Comparison of ENCODE assay signal across 1 cellular context in the genomic region with DNA sequence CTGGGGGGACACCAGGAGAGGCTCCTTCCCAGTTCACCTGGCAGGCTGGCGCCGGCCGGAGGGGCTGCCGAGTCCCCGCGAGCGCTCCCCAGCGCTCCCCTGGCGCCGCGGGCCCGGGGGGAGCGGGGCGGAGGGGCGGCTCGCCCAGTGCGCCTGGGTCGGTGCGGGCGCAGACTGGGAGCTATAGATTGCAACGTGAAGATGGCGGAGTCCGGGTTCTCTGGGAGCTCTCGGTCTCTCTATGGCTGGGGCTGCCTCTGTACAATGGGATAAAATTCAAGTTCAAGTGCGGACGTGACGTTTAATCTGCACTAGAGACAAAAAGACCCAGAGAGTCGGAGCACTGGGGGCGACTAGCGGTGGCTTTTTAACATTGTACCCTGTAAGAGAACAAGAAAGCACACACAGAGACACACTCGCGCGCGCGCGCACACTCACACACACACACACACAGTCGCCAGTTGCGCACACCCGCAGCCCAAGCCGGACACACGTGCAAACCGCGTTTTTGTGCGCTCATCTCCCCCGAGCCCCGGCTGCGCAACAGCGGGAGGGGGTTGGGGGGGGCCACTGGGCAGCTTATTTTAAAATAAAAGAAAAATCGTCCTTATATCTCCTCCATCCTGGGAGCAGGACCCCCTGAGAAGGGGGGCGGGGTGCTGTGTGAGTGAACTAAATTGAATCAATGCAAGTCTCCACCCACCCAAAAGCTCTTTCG.
A peak's percentile ranks its signal among the peaks of the same experiment; 100 is the strongest.
TF ChIP-seq lines count a peak whose summit lies in the region.

A gene (minus strand): TSS at position 247 of the 718 bp plus-strand sequence. CDS start 979 bp downstream, outside the sequence.

TF ChIP-seq in HepG2, 621 proteins besides CTCF, POLR2A, EP300 and RAD21 (continued from another document):
- TF ChIP-seq, protein P1, sequence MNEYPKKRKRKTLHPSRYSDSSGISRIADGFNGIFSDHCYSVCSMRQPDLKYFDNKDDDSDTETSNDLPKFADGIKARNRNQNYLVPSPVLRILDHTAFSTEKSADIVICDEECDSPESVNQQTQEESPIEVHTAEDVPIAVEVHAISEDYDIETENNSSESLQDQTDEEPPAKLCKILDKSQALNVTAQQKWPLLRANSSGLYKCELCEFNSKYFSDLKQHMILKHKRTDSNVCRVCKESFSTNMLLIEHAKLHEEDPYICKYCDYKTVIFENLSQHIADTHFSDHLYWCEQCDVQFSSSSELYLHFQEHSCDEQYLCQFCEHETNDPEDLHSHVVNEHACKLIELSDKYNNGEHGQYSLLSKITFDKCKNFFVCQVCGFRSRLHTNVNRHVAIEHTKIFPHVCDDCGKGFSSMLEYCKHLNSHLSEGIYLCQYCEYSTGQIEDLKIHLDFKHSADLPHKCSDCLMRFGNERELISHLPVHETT (CRISPR knock-in tag; conservative IDR thresholded peaks at IDR 0.05): no peak
- TF ChIP-seq ZNF232 (CRISPR knock-in tag; IDR thresholded peaks at IDR 0.05; ENCODE audit: borderline replicate concordance) (no peak), TBX2 (CRISPR knock-in tag; IDR thresholded peaks at IDR 0.05; ENCODE audit: borderline replicate concordance) (no peak), SOX13 (IDR thresholded peaks at IDR 0.05) (no peak), SOX13 (CRISPR knock-in tag; conservative IDR thresholded peaks at IDR 0.05 in 1 of 2, IDR thresholded peaks at IDR 0.05 in 1 of 2) (0 out of 4 replicates have a peak, but pooled peaks of 1 of the 2 experiments have one; percentile 18), ZMYM3 (CRISPR knock-in tag; IDR thresholded peaks at IDR 0.05) (no peak), ARNT2 (CRISPR knock-in tag; IDR thresholded peaks at IDR 0.05; ENCODE audit: low read depth) (no peak)
- TF ChIP-seq, protein P2, sequence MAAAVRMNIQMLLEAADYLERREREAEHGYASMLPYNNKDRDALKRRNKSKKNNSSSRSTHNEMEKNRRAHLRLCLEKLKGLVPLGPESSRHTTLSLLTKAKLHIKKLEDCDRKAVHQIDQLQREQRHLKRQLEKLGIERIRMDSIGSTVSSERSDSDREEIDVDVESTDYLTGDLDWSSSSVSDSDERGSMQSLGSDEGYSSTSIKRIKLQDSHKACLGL (CRISPR knock-in tag; IDR thresholded peaks at IDR 0.05): no peak
- TF ChIP-seq, protein P3, sequence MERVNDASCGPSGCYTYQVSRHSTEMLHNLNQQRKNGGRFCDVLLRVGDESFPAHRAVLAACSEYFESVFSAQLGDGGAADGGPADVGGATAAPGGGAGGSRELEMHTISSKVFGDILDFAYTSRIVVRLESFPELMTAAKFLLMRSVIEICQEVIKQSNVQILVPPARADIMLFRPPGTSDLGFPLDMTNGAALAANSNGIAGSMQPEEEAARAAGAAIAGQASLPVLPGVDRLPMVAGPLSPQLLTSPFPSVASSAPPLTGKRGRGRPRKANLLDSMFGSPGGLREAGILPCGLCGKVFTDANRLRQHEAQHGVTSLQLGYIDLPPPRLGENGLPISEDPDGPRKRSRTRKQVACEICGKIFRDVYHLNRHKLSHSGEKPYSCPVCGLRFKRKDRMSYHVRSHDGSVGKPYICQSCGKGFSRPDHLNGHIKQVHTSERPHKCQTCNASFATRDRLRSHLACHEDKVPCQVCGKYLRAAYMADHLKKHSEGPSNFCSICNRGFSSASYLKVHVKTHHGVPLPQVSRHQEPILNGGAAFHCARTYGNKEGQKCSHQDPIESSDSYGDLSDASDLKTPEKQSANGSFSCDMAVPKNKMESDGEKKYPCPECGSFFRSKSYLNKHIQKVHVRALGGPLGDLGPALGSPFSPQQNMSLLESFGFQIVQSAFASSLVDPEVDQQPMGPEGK (CRISPR knock-in tag; IDR thresholded peaks at IDR 0.05): 0 out of 2 replicates have a peak, but pooled peaks have one; percentile 30
- TF ChIP-seq, protein P4, sequence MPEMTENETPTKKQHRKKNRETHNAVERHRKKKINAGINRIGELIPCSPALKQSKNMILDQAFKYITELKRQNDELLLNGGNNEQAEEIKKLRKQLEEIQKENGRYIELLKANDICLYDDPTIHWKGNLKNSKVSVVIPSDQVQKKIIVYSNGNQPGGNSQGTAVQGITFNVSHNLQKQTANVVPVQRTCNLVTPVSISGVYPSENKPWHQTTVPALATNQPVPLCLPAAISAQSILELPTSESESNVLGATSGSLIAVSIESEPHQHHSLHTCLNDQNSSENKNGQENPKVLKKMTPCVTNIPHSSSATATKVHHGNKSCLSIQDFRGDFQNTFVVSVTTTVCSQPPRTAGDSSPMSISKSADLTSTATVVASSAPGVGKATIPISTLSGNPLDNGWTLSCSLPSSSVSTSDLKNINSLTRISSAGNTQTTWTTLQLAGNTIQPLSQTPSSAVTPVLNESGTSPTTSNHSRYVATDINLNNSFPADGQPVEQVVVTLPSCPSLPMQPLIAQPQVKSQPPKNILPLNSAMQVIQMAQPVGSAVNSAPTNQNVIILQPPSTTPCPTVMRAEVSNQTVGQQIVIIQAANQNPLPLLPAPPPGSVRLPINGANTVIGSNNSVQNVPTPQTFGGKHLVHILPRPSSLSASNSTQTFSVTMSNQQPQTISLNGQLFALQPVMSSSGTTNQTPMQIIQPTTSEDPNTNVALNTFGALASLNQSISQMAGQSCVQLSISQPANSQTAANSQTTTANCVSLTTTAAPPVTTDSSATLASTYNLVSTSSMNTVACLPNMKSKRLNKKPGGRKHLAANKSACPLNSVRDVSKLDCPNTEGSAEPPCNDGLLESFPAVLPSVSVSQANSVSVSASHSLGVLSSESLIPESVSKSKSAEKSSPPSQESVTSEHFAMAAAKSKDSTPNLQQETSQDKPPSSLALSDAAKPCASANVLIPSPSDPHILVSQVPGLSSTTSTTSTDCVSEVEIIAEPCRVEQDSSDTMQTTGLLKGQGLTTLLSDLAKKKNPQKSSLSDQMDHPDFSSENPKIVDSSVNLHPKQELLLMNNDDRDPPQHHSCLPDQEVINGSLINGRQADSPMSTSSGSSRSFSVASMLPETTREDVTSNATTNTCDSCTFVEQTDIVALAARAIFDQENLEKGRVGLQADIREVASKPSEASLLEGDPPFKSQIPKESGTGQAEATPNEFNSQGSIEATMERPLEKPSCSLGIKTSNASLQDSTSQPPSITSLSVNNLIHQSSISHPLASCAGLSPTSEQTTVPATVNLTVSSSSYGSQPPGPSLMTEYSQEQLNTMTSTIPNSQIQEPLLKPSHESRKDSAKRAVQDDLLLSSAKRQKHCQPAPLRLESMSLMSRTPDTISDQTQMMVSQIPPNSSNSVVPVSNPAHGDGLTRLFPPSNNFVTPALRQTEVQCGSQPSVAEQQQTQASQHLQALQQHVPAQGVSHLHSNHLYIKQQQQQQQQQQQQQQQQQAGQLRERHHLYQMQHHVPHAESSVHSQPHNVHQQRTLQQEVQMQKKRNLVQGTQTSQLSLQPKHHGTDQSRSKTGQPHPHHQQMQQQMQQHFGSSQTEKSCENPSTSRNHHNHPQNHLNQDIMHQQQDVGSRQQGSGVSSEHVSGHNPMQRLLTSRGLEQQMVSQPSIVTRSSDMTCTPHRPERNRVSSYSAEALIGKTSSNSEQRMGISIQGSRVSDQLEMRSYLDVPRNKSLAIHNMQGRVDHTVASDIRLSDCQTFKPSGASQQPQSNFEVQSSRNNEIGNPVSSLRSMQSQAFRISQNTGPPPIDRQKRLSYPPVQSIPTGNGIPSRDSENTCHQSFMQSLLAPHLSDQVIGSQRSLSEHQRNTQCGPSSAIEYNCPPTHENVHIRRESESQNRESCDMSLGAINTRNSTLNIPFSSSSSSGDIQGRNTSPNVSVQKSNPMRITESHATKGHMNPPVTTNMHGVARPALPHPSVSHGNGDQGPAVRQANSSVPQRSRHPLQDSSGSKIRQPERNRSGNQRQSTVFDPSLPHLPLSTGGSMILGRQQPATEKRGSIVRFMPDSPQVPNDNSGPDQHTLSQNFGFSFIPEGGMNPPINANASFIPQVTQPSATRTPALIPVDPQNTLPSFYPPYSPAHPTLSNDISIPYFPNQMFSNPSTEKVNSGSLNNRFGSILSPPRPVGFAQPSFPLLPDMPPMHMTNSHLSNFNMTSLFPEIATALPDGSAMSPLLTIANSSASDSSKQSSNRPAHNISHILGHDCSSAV (CRISPR knock-in tag; IDR thresholded peaks at IDR 0.05; ENCODE audit: borderline replicate concordance): no peak
- TF ChIP-seq, protein P5, sequence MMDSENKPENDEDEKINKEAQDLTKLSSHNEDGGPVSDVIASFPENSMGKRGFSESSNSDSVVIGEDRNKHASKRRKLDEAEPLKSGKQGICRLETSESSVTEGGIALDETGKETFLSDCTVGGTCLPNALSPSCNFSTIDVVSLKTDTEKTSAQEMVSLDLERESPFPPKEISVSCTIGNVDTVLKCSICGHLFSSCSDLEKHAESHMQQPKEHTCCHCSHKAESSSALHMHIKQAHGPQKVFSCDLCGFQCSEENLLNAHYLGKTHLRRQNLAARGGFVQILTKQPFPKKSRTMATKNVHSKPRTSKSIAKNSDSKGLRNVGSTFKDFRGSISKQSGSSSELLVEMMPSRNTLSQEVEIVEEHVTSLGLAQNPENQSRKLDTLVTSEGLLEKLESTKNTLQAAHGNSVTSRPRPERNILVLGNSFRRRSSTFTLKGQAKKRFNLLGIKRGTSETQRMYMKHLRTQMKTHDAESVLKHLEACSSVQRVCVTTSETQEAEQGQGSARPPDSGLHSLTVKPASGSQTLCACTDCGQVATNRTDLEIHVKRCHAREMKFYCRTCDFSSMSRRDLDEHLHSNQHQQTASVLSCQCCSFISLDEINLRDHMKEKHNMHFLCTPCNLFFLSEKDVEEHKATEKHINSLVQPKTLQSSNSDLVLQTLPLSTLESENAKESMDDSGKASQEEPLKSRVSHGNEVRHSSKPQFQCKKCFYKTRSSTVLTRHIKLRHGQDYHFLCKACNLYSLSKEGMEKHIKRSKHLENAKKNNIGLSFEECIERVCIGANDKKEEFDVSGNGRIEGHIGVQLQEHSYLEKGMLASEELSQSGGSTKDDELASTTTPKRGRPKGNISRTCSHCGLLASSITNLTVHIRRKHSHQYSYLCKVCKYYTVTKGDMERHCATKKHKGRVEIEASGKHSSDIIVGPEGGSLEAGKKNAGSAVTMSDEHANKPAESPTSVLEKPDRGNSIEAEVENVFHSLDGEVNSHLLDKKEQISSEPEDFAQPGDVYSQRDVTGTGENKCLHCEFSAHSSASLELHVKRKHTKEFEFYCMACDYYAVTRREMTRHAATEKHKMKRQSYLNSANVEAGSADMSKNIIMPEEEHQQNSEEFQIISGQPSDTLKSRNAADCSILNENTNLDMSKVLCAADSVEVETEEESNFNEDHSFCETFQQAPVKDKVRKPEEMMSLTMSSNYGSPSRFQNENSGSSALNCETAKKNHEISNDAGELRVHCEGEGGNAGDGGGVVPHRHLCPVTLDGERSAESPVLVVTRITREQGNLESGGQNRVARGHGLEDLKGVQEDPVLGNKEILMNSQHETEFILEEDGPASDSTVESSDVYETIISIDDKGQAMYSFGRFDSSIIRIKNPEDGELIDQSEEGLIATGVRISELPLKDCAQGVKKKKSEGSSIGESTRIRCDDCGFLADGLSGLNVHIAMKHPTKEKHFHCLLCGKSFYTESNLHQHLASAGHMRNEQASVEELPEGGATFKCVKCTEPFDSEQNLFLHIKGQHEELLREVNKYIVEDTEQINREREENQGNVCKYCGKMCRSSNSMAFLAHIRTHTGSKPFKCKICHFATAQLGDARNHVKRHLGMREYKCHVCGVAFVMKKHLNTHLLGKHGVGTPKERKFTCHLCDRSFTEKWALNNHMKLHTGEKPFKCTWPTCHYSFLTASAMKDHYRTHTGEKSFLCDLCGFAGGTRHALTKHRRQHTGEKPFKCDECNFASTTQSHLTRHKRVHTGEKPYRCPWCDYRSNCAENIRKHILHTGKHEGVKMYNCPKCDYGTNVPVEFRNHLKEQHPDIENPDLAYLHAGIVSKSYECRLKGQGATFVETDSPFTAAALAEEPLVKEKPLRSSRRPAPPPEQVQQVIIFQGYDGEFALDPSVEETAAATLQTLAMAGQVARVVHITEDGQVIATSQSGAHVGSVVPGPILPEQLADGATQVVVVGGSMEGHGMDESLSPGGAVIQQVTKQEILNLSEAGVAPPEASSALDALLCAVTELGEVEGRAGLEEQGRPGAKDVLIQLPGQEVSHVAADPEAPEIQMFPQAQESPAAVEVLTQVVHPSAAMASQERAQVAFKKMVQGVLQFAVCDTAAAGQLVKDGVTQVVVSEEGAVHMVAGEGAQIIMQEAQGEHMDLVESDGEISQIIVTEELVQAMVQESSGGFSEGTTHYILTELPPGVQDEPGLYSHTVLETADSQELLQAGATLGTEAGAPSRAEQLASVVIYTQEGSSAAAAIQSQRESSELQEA (CRISPR knock-in tag; IDR thresholded peaks at IDR 0.05; ENCODE audit: not compliant biosample characterization): no peak
